7 cellular contexts compared by ENCODE assay signal in the genomic region with DNA sequence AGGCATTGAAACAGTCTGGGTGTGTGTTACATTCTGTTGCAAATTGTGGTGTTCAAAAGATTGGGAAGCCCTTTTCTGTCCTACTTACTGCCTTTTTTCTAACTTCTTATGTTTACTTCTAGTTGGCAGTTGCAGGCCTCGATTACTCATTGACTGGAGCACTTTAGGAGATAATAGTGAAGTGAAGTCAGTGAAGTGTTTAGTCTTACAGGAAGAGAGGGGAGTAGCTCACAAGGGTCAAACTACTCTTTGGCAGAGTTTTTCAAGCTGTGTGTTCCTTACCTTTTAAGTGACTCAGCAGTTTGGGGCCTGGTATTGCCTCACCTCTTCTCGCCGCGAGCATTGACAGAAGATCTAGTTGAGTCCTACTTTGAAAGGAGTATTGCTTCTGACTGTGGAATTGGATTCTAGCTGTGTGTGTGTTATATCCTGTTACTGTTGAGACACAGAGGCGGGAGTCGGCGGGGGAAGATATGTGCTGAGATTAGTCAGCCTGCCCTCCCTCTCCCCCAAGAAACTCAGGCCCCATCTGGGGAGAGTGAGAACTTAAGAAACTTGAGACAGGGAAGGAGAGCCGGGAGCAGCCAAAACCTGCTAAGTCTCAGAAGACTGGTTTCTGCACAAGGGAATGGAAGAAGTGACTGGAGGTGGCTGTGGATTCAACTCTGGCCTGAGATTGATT. TPM values are rescaled to one million over a fixed set of nuclear protein-coding genes. Genes with fewer than 3 reads are reported as not detected.
DNase-seq lines count a peak whose midpoint lies in the region; ATAC-seq and TF ChIP-seq lines count a peak whose summit lies in the region.

No MANE protein-coding gene starts in this region.

- H3K4me2 ChIP-seq in hepatocyte (peak overlapping the region; percentile 69), skeletal muscle satellite cell (ENCODE audit: low read length) (peak overlapping the region; percentile 74)

- no peak for TF ChIP-seq POLR2A in GM18505 (IDR thresholded peaks at IDR 0.05; ENCODE audit: borderline replicate concordance, extremely low read depth, insufficient read depth, insufficient read length)

- peak overlapping the region; percentile 91 for H3K27ac ChIP-seq in hepatocyte

- ATAC-seq in GM18505 (IDR thresholded peaks at IDR 0.05; ENCODE audit: unreplicated experiment) (peak; percentile 57), HG02840 (IDR thresholded peaks at IDR 0.05; ENCODE audit: low FRiP score, unreplicated experiment) (peak; percentile 48)

- peaks cover 89% of the 10 kb centered on the region for H3K79me2 ChIP-seq in hepatocyte

- no peaks in the 10 kb centered on the region for H3K9me2 ChIP-seq in hepatocyte (replicated peaks; ENCODE audit: insufficient read depth)

- H3K4me1 ChIP-seq in adipocyte (ENCODE audit: control insufficient read depth, insufficient read depth, low read length) (peaks cover 45% of the 10 kb centered on the region), hepatocyte (ENCODE audit: insufficient read depth) (peaks cover 38% of the 10 kb centered on the region), skeletal muscle satellite cell (ENCODE audit: control insufficient read depth, insufficient read depth, low read length) (peaks cover 48% of the 10 kb centered on the region)

- H3K36me3 ChIP-seq in adipocyte (ENCODE audit: control insufficient read depth, insufficient read depth, low read length, severe bottlenecking): peaks cover 4% of the 10 kb centered on the region
- H3K36me3 ChIP-seq in hepatocyte (replicated peaks; ENCODE audit: insufficient read depth, low read depth): no peaks in the 10 kb centered on the region
- no peaks in the 10 kb centered on the region for H3K36me3 ChIP-seq in skeletal muscle satellite cell (ENCODE audit: insufficient read depth, low read length)

- H3K9me3 ChIP-seq in adipocyte (ENCODE audit: control insufficient read depth, low read length): no peaks in the 10 kb centered on the region
- no peaks in the 10 kb centered on the region for H3K9me3 ChIP-seq in hepatocyte (ENCODE audit: low read depth)
- H3K9me3 ChIP-seq in skeletal muscle satellite cell (replicated peaks; ENCODE audit: low read length): no peaks in the 10 kb centered on the region

- WGBS in hepatocyte (ENCODE audit: low lambda C conversion rate, missing lambda C conversion rate): 3% methylated on average over 8 of the region's 8 CpGs

- H3K4me3 ChIP-seq in adipocyte (ENCODE audit: low read length): peak overlapping the region; percentile 51
- no peak overlapping the region for H3K4me3 ChIP-seq in hepatocyte
- peak overlapping the region; percentile 54 for H3K4me3 ChIP-seq in skeletal muscle satellite cell (ENCODE audit: low read length)

- H2AFZ ChIP-seq in hepatocyte: no peak overlapping the region

- H3K9ac ChIP-seq in adipocyte (ENCODE audit: low read length) (peak overlapping the region; percentile 62), skeletal muscle satellite cell (ENCODE audit: low read depth, low read length) (peak overlapping the region; percentile 59)

- H4K20me1 ChIP-seq in hepatocyte (ENCODE audit: insufficient read depth, poor library complexity, severe bottlenecking): peaks cover 21% of the 10 kb centered on the region

- TF ChIP-seq CTCF in hepatocyte (IDR thresholded peaks at IDR 0.05; ENCODE audit: poor library complexity): no peak

- H3K27me3 ChIP-seq in adipocyte (replicated peaks; ENCODE audit: control insufficient read depth, insufficient read depth, low read length): no peaks in the 10 kb centered on the region
- H3K27me3 ChIP-seq in hepatocyte: no peaks in the 10 kb centered on the region
- H3K27me3 ChIP-seq in skeletal muscle satellite cell (ENCODE audit: control insufficient read depth, insufficient read depth, low read length): no peaks in the 10 kb centered on the region

- DNase-seq in NOMO-1 treated with DMSO at 0.1 percent for 48 hours (lab: John Stamatoyannopoulos, UW; ENCODE audit: unreplicated experiment): peak; percentile 76
- DNase-seq in adipocyte (ENCODE audit: low read depth): peak; percentile 97
- peak; percentile 91 for DNase-seq in hepatocyte (ENCODE audit: low spot score)
- DNase-seq in HuH-7 (ENCODE audit: low spot score): no peak

RNA-seq across cellular contexts. Expression of a gene that starts 19.3 kb away (rescaled TPM):
- 49.2 and 56.2 TPM in 2 replicates for total RNA-seq in hepatocyte
- 88.4 and 97.6 TPM in 2 replicates for polyA plus RNA-seq in hepatocyte
- 29.2 and 34.5 TPM in 2 replicates for total RNA-seq in skeletal muscle satellite cell (2012; rRNA removed)

RNA-seq across cellular contexts. Expression of a gene that starts 30.5 kb away (rescaled TPM):
- 44.6 and 49.0 TPM in 2 replicates for total RNA-seq in hepatocyte
- polyA plus RNA-seq in hepatocyte: 29.1 and 38.0 TPM in 2 replicates
- 29.2 and 32.3 TPM in 2 replicates for total RNA-seq in skeletal muscle satellite cell (2012; rRNA removed)
